Comparison of ENCODE assay signal across 8 cellular contexts in the genomic region with DNA sequence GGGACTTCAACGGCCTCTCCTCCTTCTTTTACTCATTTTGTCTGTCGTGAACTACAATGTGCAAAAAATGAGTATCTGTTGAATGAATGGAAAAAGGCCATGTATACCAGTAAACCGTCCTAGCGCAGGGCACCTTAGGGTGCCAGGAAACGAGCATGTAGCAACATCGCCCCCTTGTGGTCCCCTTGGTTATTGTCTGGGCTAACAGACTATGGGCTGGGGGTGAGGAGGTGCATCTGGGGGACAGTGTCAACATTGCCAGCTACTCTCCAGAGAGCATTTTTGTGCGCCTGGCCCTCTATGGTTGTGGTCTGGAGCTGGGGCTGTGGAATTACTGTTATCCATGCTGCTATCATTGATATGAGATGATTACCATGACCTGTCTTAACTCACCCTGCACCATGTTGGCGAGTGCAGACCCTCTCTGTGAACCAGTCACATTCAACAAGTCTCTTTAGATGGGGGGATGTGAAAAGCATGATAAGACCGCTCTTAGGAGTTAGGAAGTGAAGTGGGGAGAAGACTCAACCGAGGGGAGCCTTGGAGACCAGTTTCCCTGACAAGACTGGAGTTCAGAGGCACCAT. TPM values are rescaled to one million over a fixed set of nuclear protein-coding genes. Genes with fewer than 3 reads are reported as not detected.
DNase-seq lines count a peak whose midpoint lies in the region; ATAC-seq, FAIRE-seq and TF ChIP-seq lines count a peak whose summit lies in the region.

No MANE protein-coding gene starts in this region.

- H3K36me3 ChIP-seq in DND-41 (ENCODE audit: insufficient read depth, low read length) (peaks cover 49% of the 10 kb centered on the region), SK-N-SH (replicated peaks in 1 of 2; ENCODE audit: control insufficient read depth in 1 of 2, insufficient read depth in 2 of 2, low read length in 1 of 2) (peaks cover 0 to 5% of the 10 kb centered on the region in 2 experiments), right atrium auricular region (peaks cover 32% of the 10 kb centered on the region), small intestine (ENCODE audit: control insufficient read depth in 2 of 2, insufficient read depth in 2 of 2, low read length in 2 of 2) (peaks cover 3 to 9% of the 10 kb centered on the region in 2 donors)

- peak; percentile 79 for TF ChIP-seq RAD21 in SK-N-SH (IDR thresholded peaks at IDR 0.05; ENCODE audit: low read length)

- no peak overlapping the region for H3K27ac ChIP-seq in DND-41 (ENCODE audit: low read length)
- H3K27ac ChIP-seq in SK-N-SH (ENCODE audit: low read depth in 2 of 2, low read length in 1 of 2) = no peak overlapping the region
- H3K27ac ChIP-seq in right atrium auricular region = no peak overlapping the region
- H3K27ac ChIP-seq in small intestine (ENCODE audit: low read depth in 1 of 2, low read length in 1 of 2) = no peak overlapping the region

- peaks cover 50% of the 10 kb centered on the region for H4K20me1 ChIP-seq in DND-41 (ENCODE audit: insufficient read depth, low read length)
- peaks cover 39% of the 10 kb centered on the region for H4K20me1 ChIP-seq in SK-N-SH (ENCODE audit: insufficient read depth)

- H3K9ac ChIP-seq in DND-41 (ENCODE audit: low read depth, low read length) (no peak overlapping the region), SK-N-SH (no peak overlapping the region)

- DNase-seq in DND-41 = peak; percentile 72
- DNase-seq in SK-N-SH = peak; percentile 79
- peak; percentile 78 for DNase-seq in activated naive CD4-positive, alpha-beta T cell treated with anti-CD3 and anti-CD28 coated beads, Interleukin-2, amount 50 U/mL, for 16 hours
- peak; percentile 65 for DNase-seq in right atrium auricular region (ENCODE audit: low spot score)
- DNase-seq in small intestine = peak; percentile 48

- ATAC-seq in DND-41 (ENCODE audit: insufficient read depth, low read depth) = peak; percentile 67
- no peak for ATAC-seq in HG03442 (IDR thresholded peaks at IDR 0.05; ENCODE audit: unreplicated experiment)
- no peak for ATAC-seq in GM18498 (IDR thresholded peaks at IDR 0.05; ENCODE audit: unreplicated experiment)

- H3K27me3 ChIP-seq in DND-41 (ENCODE audit: insufficient read depth, low read length, poor library complexity) (no peaks in the 10 kb centered on the region), SK-N-SH (ENCODE audit: insufficient read depth) (no peaks in the 10 kb centered on the region), right atrium auricular region (no peaks in the 10 kb centered on the region), small intestine (ENCODE audit: control insufficient read depth in 2 of 2, insufficient read depth in 2 of 2, low read length in 2 of 2) (no peaks in the 10 kb centered on the region)

- H3K9me2 ChIP-seq in SK-N-SH = no peaks in the 10 kb centered on the region

- no peak for FAIRE-seq in small intestine (lab: Jason Lieb, UNC)

- CTCF ChIA-PET in SK-N-SH (lab: Yijun Ruan, JAX) = interaction anchor here (0.6 to 9.6 kb wide), 17 partner anchors 9 to 153 kb away, joined by 3 to 94 read pairs (median 4); no protein-coding TSS in a partner anchor

- 24% methylated on average over 9 of the region's 10 CpGs for WGBS in SK-N-SH (ENCODE audit: low lambda C conversion rate)
- 47 to 52% (median 49%) methylated on average over 10 of the region's 10 CpGs for WGBS in small intestine, 3 donors

- H3K4me3 ChIP-seq in DND-41 (ENCODE audit: low read depth in 1 of 2, low read length in 2 of 2) = no peak overlapping the region
- no peak overlapping the region; a peak in 1 of 4 replicates for H3K4me3 ChIP-seq in SK-N-SH (ENCODE audit: low read depth in 2 of 2, low read length in 1 of 2)
- H3K4me3 ChIP-seq in right atrium auricular region = no peak overlapping the region
- no peak overlapping the region for H3K4me3 ChIP-seq in small intestine (ENCODE audit: low read depth in 1 of 2, low read length in 2 of 2)

- H3K9me3 ChIP-seq in DND-41 (ENCODE audit: insufficient read depth, low read length, severe bottlenecking) (no peaks in the 10 kb centered on the region), SK-N-SH (no peaks in the 10 kb centered on the region), right atrium auricular region (no peaks in the 10 kb centered on the region), small intestine (ENCODE audit: control insufficient read depth, low read depth) (no peaks in the 10 kb centered on the region)

- no peaks in the 10 kb centered on the region for H3F3A ChIP-seq in SK-N-SH (replicated peaks; ENCODE audit: insufficient read depth)

- no peak overlapping the region for H2AFZ ChIP-seq in DND-41 (ENCODE audit: low read depth, low read length)
- no peak overlapping the region for H2AFZ ChIP-seq in SK-N-SH (ENCODE audit: low read depth)

- TF ChIP-seq CTCF in DND-41 (IDR thresholded peaks at IDR 0.05; ENCODE audit: borderline replicate concordance, extremely low read depth, low read length, poor library complexity, severe bottlenecking) = peak; percentile 95
- TF ChIP-seq CTCF in LNCAP (IDR thresholded peaks at IDR 0.05) = peak; percentile 95
- peak; percentile 91 for TF ChIP-seq CTCF in SK-N-SH (IDR thresholded peaks at IDR 0.05)
- peak; percentile 54 to 88 for TF ChIP-seq CTCF in right atrium auricular region (IDR thresholded peaks at IDR 0.05)

- no peaks in the 10 kb centered on the region for H3K4me1 ChIP-seq in DND-41 (ENCODE audit: insufficient read depth, low read length)
- no peaks in the 10 kb centered on the region for H3K4me1 ChIP-seq in SK-N-SH (ENCODE audit: control insufficient read depth in 1 of 2, insufficient read depth in 2 of 2, low read depth in 1 of 2, low read length in 1 of 2)
- H3K4me1 ChIP-seq in right atrium auricular region = no peaks in the 10 kb centered on the region
- H3K4me1 ChIP-seq in small intestine (ENCODE audit: control insufficient read depth in 2 of 2, insufficient read depth in 1 of 2, low read depth in 1 of 2, low read length in 1 of 2) = no peaks in the 10 kb centered on the region

- H3K79me2 ChIP-seq in DND-41 (ENCODE audit: insufficient read depth, low read length) = no peaks in the 10 kb centered on the region
- H3K79me2 ChIP-seq in SK-N-SH (ENCODE audit: insufficient read depth) = no peaks in the 10 kb centered on the region

- POLR2A ChIA-PET in SK-N-SH (lab: Yijun Ruan, JAX) = no interaction called here

- TF ChIP-seq EP300 in SK-N-SH (IDR thresholded peaks at IDR 0.05; ENCODE audit: borderline replicate concordance in 1 of 2, low read depth in 1 of 2, low read length in 1 of 2) = no peak

- H3K4me2 ChIP-seq in DND-41 (ENCODE audit: insufficient read depth, low read length) (no peak overlapping the region), SK-N-SH (no peak overlapping the region)

TF ChIP-seq in SK-N-SH, 30 proteins besides CTCF, POLR2A, EP300 and RAD21:
- TF ChIP-seq SMC3 (IDR thresholded peaks at IDR 0.05; ENCODE audit: low read depth, low read length) (peak; percentile 50; the same call in 1 of the 2 replicates), TEAD4 (IDR thresholded peaks at IDR 0.05; ENCODE audit: borderline replicate concordance, insufficient read depth) (no peak)

RNA-seq across cellular contexts. Expression of a gene that starts 22.8 kb away (rescaled TPM):
- polyA plus RNA-seq in SK-N-SH (2012; rRNA removed) (not detected in 2 replicates), small intestine (1 to 10 TPM in 1 of 3 donors, under 1 TPM in 2; 0.45 to 1.1 (median 0.54) TPM)
- not detected in 2 replicates for polyA plus RNA-seq in SK-N-SH (2012; cell fraction: cytosol; rRNA removed)
- not detected in 2 replicates for polyA plus RNA-seq in SK-N-SH (2012; cell fraction: nucleus; rRNA removed)
- 1 to 10 TPM in 1 of 2 donors, under 1 TPM in 1; 0.19 to 2.2 TPM for total RNA-seq in right atrium auricular region

RNA-seq across cellular contexts. Expression of a gene that starts 41.4 kb away (rescaled TPM):
- polyA plus RNA-seq in SK-N-SH (2012; rRNA removed) (30.3 and 33.5 TPM in 2 replicates), small intestine (10 to 100 TPM; 39.8 to 49.0 (median 48.9) TPM)
- polyA plus RNA-seq in SK-N-SH (2012; cell fraction: cytosol; rRNA removed) = 19.0 and 25.2 TPM in 2 replicates
- polyA plus RNA-seq in SK-N-SH (2012; cell fraction: nucleus; rRNA removed) = 51.7 and 57.8 TPM in 2 replicates
- 10 to 100 TPM; 20.5 to 25.5 TPM for total RNA-seq in right atrium auricular region

RNA-seq across cellular contexts. Expression of a gene that starts 42.1 kb away (rescaled TPM):
- polyA plus RNA-seq in SK-N-SH (2012; rRNA removed) = 5.4 and 5.9 TPM in 2 replicates
- polyA plus RNA-seq in SK-N-SH (2012; cell fraction: cytosol; rRNA removed) = 3.7 and 4.7 TPM in 2 replicates
- 8.2 and 10.7 TPM in 2 replicates for polyA plus RNA-seq in SK-N-SH (2012; cell fraction: nucleus; rRNA removed)
- 1 to 10 TPM; 2.3 to 4.2 TPM for total RNA-seq in right atrium auricular region
- polyA plus RNA-seq in small intestine = 1 to 10 TPM; 1.6 to 2.6 (median 2.0) TPM

RNA-seq across cellular contexts. Expression of a gene that starts 54.4 kb away (rescaled TPM):
- polyA plus RNA-seq in SK-N-SH (2012; rRNA removed) (14.6 and 16.2 TPM in 2 replicates), small intestine (10 to 100 TPM; 20.5 to 31.6 (median 24.2) TPM)
- polyA plus RNA-seq in SK-N-SH (2012; cell fraction: cytosol; rRNA removed) = 11.7 and 14.3 TPM in 2 replicates
- 21.6 and 23.5 TPM in 2 replicates for polyA plus RNA-seq in SK-N-SH (2012; cell fraction: nucleus; rRNA removed)
- 10 to 100 TPM; 23.5 to 32.6 TPM for total RNA-seq in right atrium auricular region

RNA-seq across cellular contexts. Expression of a gene that starts 54.7 kb away (rescaled TPM):
- polyA plus RNA-seq in SK-N-SH (2012; rRNA removed) (11.1 and 11.7 TPM in 2 replicates), small intestine (10 to 100 TPM; 40.2 to 51.7 (median 44.3) TPM)
- polyA plus RNA-seq in SK-N-SH (2012; cell fraction: cytosol; rRNA removed) = 10.3 TPM in 2 replicates
- polyA plus RNA-seq in SK-N-SH (2012; cell fraction: nucleus; rRNA removed) = 20.7 and 27.7 TPM in 2 replicates
- 1 to 10 TPM; 3.8 to 5.9 TPM for total RNA-seq in right atrium auricular region
